ENCODE assay signal across 9 cellular contexts in genomic region chr19:55546822-55547614, GRCh38. TPM values are rescaled to one million over a fixed set of nuclear protein-coding genes. Genes with fewer than 3 reads are reported as not detected.
DNase-seq lines count a peak whose midpoint lies in the region; ATAC-seq and TF ChIP-seq lines count a peak whose summit lies in the region.
"Had no signal": no experiment of that assay in that cellular context is flagged by ENCODE, and none has a peak within 500 bp of the region (broad histone marks: within the 10 kb centered on the region; RNA-seq: fewer than 3 reads in every experiment).

No MANE protein-coding gene starts in this region.

- peaks cover 61 to 79% (median 74%) of the 10 kb centered on the region in 10 experiments for H3K4me1 ChIP-seq in BLaER1 treated with 17β-estradiol and CSF1 and Interleukin-3, amounts not matched to agents 10 nM and 100 nM
- H3K4me1 ChIP-seq in PC-9 (replicated peaks; ENCODE audit: insufficient read depth): peaks cover 77% of the 10 kb centered on the region
- peaks cover 25% of the 10 kb centered on the region for H3K4me1 ChIP-seq in osteoblast (ENCODE audit: insufficient read depth, low read length)

- H3K27ac ChIP-seq in BLaER1 treated with 17β-estradiol and CSF1 and Interleukin-3, amounts not matched to agents 10 nM and 100 nM: peak overlapping the region; percentile 74 to 98 (median 83)
- H3K27ac ChIP-seq in PC-9 (peak overlapping the region; percentile 96), osteoblast (ENCODE audit: low read depth, low read length) (peak overlapping the region; percentile 84)

- peaks cover 60% of the 10 kb centered on the region for H3F3A ChIP-seq in PC-9 (ENCODE audit: insufficient read depth, low read depth)

- no peak overlapping the region for H3K27ac Mint-ChIP-seq in activated T-helper 1 cell treated with anti-CD3 and anti-CD28 coated beads, Interleukin-12 subunit alpha, Interleukin-12 subunit beta, Interleukin-2, Interleukin-4 antibody, amounts not matched to agents 30 ng/mL and 10 ng/mL and 1 ng/mL, durations not matched to agents 14 hours and 24 hours and 36 hours
- peak overlapping the region in 1 of 10 donors; percentile 38 for H3K27ac Mint-ChIP-seq in naive thymus-derived CD8-positive, alpha-beta T cell

- H3K4me3 ChIP-seq in BLaER1 treated with 17β-estradiol and CSF1 and Interleukin-3, amounts not matched to agents 10 nM and 100 nM: peak overlapping the region; percentile 10 to 53 (median 32); a peak in 15 of 20 replicates
- H3K4me3 ChIP-seq in PC-9 (peak overlapping the region; percentile 45; the same call in 1 of the 2 replicates), fibroblast of pulmonary artery (replicated peaks; ENCODE audit: low read depth, low read length) (no peak overlapping the region), osteoblast (ENCODE audit: insufficient read depth, low read length) (peak overlapping the region; percentile 16)

- H3K4me3 Mint-ChIP-seq in activated T-helper 1 cell treated with anti-CD3 and anti-CD28 coated beads, Interleukin-12 subunit alpha, Interleukin-12 subunit beta, Interleukin-2, Interleukin-4 antibody, amounts not matched to agents 30 ng/mL and 10 ng/mL and 1 ng/mL, durations not matched to agents 14 hours and 24 hours and 36 hours: no peak overlapping the region
- no peak overlapping the region for H3K4me3 Mint-ChIP-seq in naive thymus-derived CD8-positive, alpha-beta T cell

- H3K9me3 ChIP-seq in BLaER1 treated with 17β-estradiol and CSF1 and Interleukin-3, amounts not matched to agents 10 nM and 100 nM (replicated peaks in 1 of 11): no peaks in the 10 kb centered on the region
- H3K9me3 ChIP-seq in PC-9 (ENCODE audit: insufficient read depth, low read depth) (no peaks in the 10 kb centered on the region), osteoblast (ENCODE audit: low read depth, low read length) (no peaks in the 10 kb centered on the region)

- intact Hi-C loops in PC-9 (cut with micrococcal nuclease; ENCODE audit: unreplicated experiment): loop anchor here (1.0 to 5.0 kb wide), 6 partner anchors 21 to 70 kb away; partner anchors contain the start of genes FIZ1, ZNF579, ZNF628 and ZNF865
- intact Hi-C loops in activated T-helper 1 cell treated with anti-CD3 and anti-CD28 coated beads, Interleukin-12 subunit alpha, Interleukin-12 subunit beta, Interleukin-2, Interleukin-4 antibody, amounts not matched to agents 30 ng/mL and 10 ng/mL and 1 ng/mL, durations not matched to agents 14 hours and 24 hours and 36 hours (cut with micrococcal nuclease): no loop called here

- H3K36me3 Mint-ChIP-seq in activated T-helper 1 cell treated with anti-CD3 and anti-CD28 coated beads, Interleukin-12 subunit alpha, Interleukin-12 subunit beta, Interleukin-2, Interleukin-4 antibody, amounts not matched to agents 30 ng/mL and 10 ng/mL and 1 ng/mL, durations not matched to agents 14 hours and 24 hours and 36 hours (ENCODE audit: low read depth): no peaks in the 10 kb centered on the region
- no peaks in the 10 kb centered on the region for H3K36me3 Mint-ChIP-seq in naive thymus-derived CD8-positive, alpha-beta T cell

- peak; percentile 81 to 83 for DNase-seq in PC-9
- DNase-seq in fibroblast of pulmonary artery (ENCODE audit: low read depth): peak; percentile 77
- DNase-seq in osteoblast (ENCODE audit: insufficient read length, low spot score, missing footprints): peak; percentile 97
- DNase-seq in activated T-helper 1 cell treated with anti-CD3 and anti-CD28 coated beads, Interleukin-12 subunit alpha, Interleukin-12 subunit beta, Interleukin-2, Interleukin-4 antibody, amounts not matched to agents 30 ng/mL and 10 ng/mL and 1 ng/mL, durations not matched to agents 14 hours and 24 hours and 36 hours (ENCODE audit: low spot score): no peak
- no peak for DNase-seq in naive thymus-derived CD8-positive, alpha-beta T cell
- DNase-seq: activated CD4-positive, alpha-beta T cell treated with anti-CD3 and anti-CD28 coated beads for 4 hours had no signal

- H2AFZ ChIP-seq in PC-9 (peak overlapping the region; percentile 35; the same call in 1 of the 2 replicates), osteoblast (ENCODE audit: low read length) (no peak overlapping the region)

- peak overlapping the region; percentile 48 to 84 (median 71) for H3K9ac ChIP-seq in BLaER1 treated with 17β-estradiol and CSF1 and Interleukin-3, amounts not matched to agents 10 nM and 100 nM

- H3K27me3 ChIP-seq in BLaER1 treated with 17β-estradiol and CSF1 and Interleukin-3, amounts not matched to agents 10 nM and 100 nM: no peaks in the 10 kb centered on the region
- H3K27me3 ChIP-seq in PC-9 (ENCODE audit: insufficient read depth, low read depth): no peaks in the 10 kb centered on the region
- no peaks in the 10 kb centered on the region for H3K27me3 ChIP-seq in osteoblast (ENCODE audit: insufficient read depth, low read length)

- H3K9me3 Mint-ChIP-seq in activated T-helper 1 cell treated with anti-CD3 and anti-CD28 coated beads, Interleukin-12 subunit alpha, Interleukin-12 subunit beta, Interleukin-2, Interleukin-4 antibody, amounts not matched to agents 30 ng/mL and 10 ng/mL and 1 ng/mL, durations not matched to agents 14 hours and 24 hours and 36 hours: peaks cover 4% of the 10 kb centered on the region
- peaks cover 0 to 10% (median 0%) of the 10 kb centered on the region in 9 donors for H3K9me3 Mint-ChIP-seq in naive thymus-derived CD8-positive, alpha-beta T cell

- H3K9me2 ChIP-seq in PC-9 (ENCODE audit: insufficient read depth): no peaks in the 10 kb centered on the region

- no peak for TF ChIP-seq CTCF in PC-9 (conservative IDR thresholded peaks at IDR 0.05)
- no peak for TF ChIP-seq CTCF in fibroblast of pulmonary artery (IDR thresholded peaks at IDR 0.05; ENCODE audit: low read length, missing control alignments)
- TF ChIP-seq CTCF in osteoblast (IDR thresholded peaks at IDR 0.05; ENCODE audit: extremely low read depth, low read depth, low read length): no peak

- peak overlapping the region; percentile 83 to 98 (median 91) for H3K4me2 ChIP-seq in BLaER1 treated with 17β-estradiol and CSF1 and Interleukin-3, amounts not matched to agents 10 nM and 100 nM
- H3K4me2 ChIP-seq in PC-9 (peak overlapping the region; percentile 77), osteoblast (ENCODE audit: insufficient read depth, low read length) (peak overlapping the region; percentile 65)

- H3K4me1 Mint-ChIP-seq in activated T-helper 1 cell treated with anti-CD3 and anti-CD28 coated beads, Interleukin-12 subunit alpha, Interleukin-12 subunit beta, Interleukin-2, Interleukin-4 antibody, amounts not matched to agents 30 ng/mL and 10 ng/mL and 1 ng/mL, durations not matched to agents 14 hours and 24 hours and 36 hours (ENCODE audit: low read depth): peaks cover 5% of the 10 kb centered on the region
- H3K4me1 Mint-ChIP-seq in naive thymus-derived CD8-positive, alpha-beta T cell: peaks cover 0 to 6% (median 4%) of the 10 kb centered on the region in 4 donors

- BruUV-seq in PC-9 (replicated peaks; lab: Mats Ljungman, UMichigan): no TSS peak

- no peaks in the 10 kb centered on the region for H4K20me1 ChIP-seq in BLaER1 treated with 17β-estradiol and CSF1 and Interleukin-3, amounts not matched to agents 10 nM and 100 nM
- no peaks in the 10 kb centered on the region for H4K20me1 ChIP-seq in PC-9 (ENCODE audit: insufficient read depth)
- no peaks in the 10 kb centered on the region for H4K20me1 ChIP-seq in osteoblast (ENCODE audit: insufficient read depth, low read length)

- H3K27me3 Mint-ChIP-seq in activated T-helper 1 cell treated with anti-CD3 and anti-CD28 coated beads, Interleukin-12 subunit alpha, Interleukin-12 subunit beta, Interleukin-2, Interleukin-4 antibody, amounts not matched to agents 30 ng/mL and 10 ng/mL and 1 ng/mL, durations not matched to agents 14 hours and 24 hours and 36 hours (ENCODE audit: insufficient read depth): peaks cover 8% of the 10 kb centered on the region
- peaks cover 3 to 39% (median 34%) of the 10 kb centered on the region in 5 donors for H3K27me3 Mint-ChIP-seq in naive thymus-derived CD8-positive, alpha-beta T cell

- no peak for ATAC-seq in naive thymus-derived CD8-positive, alpha-beta T cell
- ATAC-seq in GM21515 (IDR thresholded peaks at IDR 0.05; ENCODE audit: unreplicated experiment): no peak
- no peak for ATAC-seq in GM19351 (IDR thresholded peaks at IDR 0.05; ENCODE audit: unreplicated experiment)

- H3K79me2 ChIP-seq in PC-9 (ENCODE audit: low read depth) (peaks cover 7% of the 10 kb centered on the region; the same call in 1 of the 2 replicates), osteoblast (ENCODE audit: insufficient read depth, low read length) (no peaks in the 10 kb centered on the region)

- CTCF ChIA-PET in PC-9 (lab: Charles Lee): interaction anchor here (0.5 to 1.4 kb wide), 3 partner anchors 26 to 1886 kb away, joined by 3 to 11 read pairs (median 5); no protein-coding TSS in a partner anchor

- POLR2A ChIA-PET in PC-9 (lab: Charles Lee; ENCODE audit: unreplicated experiment): interaction anchor here (0.6 to 1.4 kb wide), 16 partner anchors 11 to 1374 kb away, joined by 3 to 44 read pairs (median 10); partner anchors contain the start of genes FIZ1, TMC4, UBE2S and ZNF579
- POLR2A ChIA-PET in naive thymus-derived CD8-positive, alpha-beta T cell (lab: Charles Lee): no interaction called here

- no peaks in the 10 kb centered on the region for H3K36me3 ChIP-seq in BLaER1 treated with 17β-estradiol and CSF1 and Interleukin-3, amounts not matched to agents 10 nM and 100 nM
- no peaks in the 10 kb centered on the region for H3K36me3 ChIP-seq in PC-9 (ENCODE audit: low read depth)
- no peaks in the 10 kb centered on the region for H3K36me3 ChIP-seq in osteoblast (ENCODE audit: insufficient read depth, low read length)

RNA-seq across cellular contexts. Expression of gene SBK3, which starts 1.7 kb away (rescaled TPM):
- total RNA-seq in PC-9 (2021) (41.4 and 45.0 TPM in 2 replicates), osteoblast (not detected in 2 replicates)
- not detected in 2 replicates for total RNA-seq in activated T-helper 1 cell treated with anti-CD3 and anti-CD28 coated beads, Interleukin-12 subunit alpha, Interleukin-12 subunit beta, Interleukin-2, Interleukin-4 antibody, amounts not matched to agents 30 ng/mL and 10 ng/mL and 1 ng/mL, durations not matched to agents 14 hours and 24 hours and 36 hours
- not detected for total RNA-seq in naive thymus-derived CD8-positive, alpha-beta T cell
- not detected for polyA plus RNA-seq in naive thymus-derived CD8-positive, alpha-beta T cell

RNA-seq across cellular contexts. Expression of gene SBK2, which starts 10.1 kb away (rescaled TPM):
- 3.5 and 3.9 TPM in 2 replicates for total RNA-seq in PC-9 (2021)
- total RNA-seq in osteoblast: not detected in 2 replicates
- not detected in 2 replicates for total RNA-seq in activated T-helper 1 cell treated with anti-CD3 and anti-CD28 coated beads, Interleukin-12 subunit alpha, Interleukin-12 subunit beta, Interleukin-2, Interleukin-4 antibody, amounts not matched to agents 30 ng/mL and 10 ng/mL and 1 ng/mL, durations not matched to agents 14 hours and 24 hours and 36 hours
- total RNA-seq in naive thymus-derived CD8-positive, alpha-beta T cell: not detected
- polyA plus RNA-seq in naive thymus-derived CD8-positive, alpha-beta T cell: not detected

RNA-seq across cellular contexts. Expression of gene ZNF579, which starts 33.6 kb away (rescaled TPM):
- total RNA-seq in PC-9 (2021) (49.0 TPM in 2 replicates), osteoblast (6.9 and 7.4 TPM in 2 replicates)
- total RNA-seq in activated T-helper 1 cell treated with anti-CD3 and anti-CD28 coated beads, Interleukin-12 subunit alpha, Interleukin-12 subunit beta, Interleukin-2, Interleukin-4 antibody, amounts not matched to agents 30 ng/mL and 10 ng/mL and 1 ng/mL, durations not matched to agents 14 hours and 24 hours and 36 hours: 10.2 and 11.7 TPM in 2 replicates
- 10 to 100 TPM in 1 of 2 experiments, 1 to 10 TPM in 1; 9.8 to 10.2 TPM for total RNA-seq in naive thymus-derived CD8-positive, alpha-beta T cell
- polyA plus RNA-seq in naive thymus-derived CD8-positive, alpha-beta T cell: under 1 TPM; 0.16 to 0.39 (median 0.20) TPM

RNA-seq across cellular contexts. Expression of gene FIZ1, which starts 52.3 kb away (rescaled TPM):
- total RNA-seq in PC-9 (2021) (25.2 and 25.4 TPM in 2 replicates), osteoblast (2.9 and 3.6 TPM in 2 replicates)
- 24.2 and 24.7 TPM in 2 replicates for total RNA-seq in activated T-helper 1 cell treated with anti-CD3 and anti-CD28 coated beads, Interleukin-12 subunit alpha, Interleukin-12 subunit beta, Interleukin-2, Interleukin-4 antibody, amounts not matched to agents 30 ng/mL and 10 ng/mL and 1 ng/mL, durations not matched to agents 14 hours and 24 hours and 36 hours
- total RNA-seq in naive thymus-derived CD8-positive, alpha-beta T cell: 10 to 100 TPM; 19.0 to 22.0 TPM
- 1 to 10 TPM; 2.8 to 5.4 (median 3.4) TPM for polyA plus RNA-seq in naive thymus-derived CD8-positive, alpha-beta T cell

RNA-seq across cellular contexts. Expression of gene ZNF524, which starts 53.1 kb away (rescaled TPM):
- 30.0 and 37.0 TPM in 2 replicates for total RNA-seq in PC-9 (2021)
- total RNA-seq in osteoblast: 11.2 TPM in 2 replicates
- 20.0 and 22.9 TPM in 2 replicates for total RNA-seq in activated T-helper 1 cell treated with anti-CD3 and anti-CD28 coated beads, Interleukin-12 subunit alpha, Interleukin-12 subunit beta, Interleukin-2, Interleukin-4 antibody, amounts not matched to agents 30 ng/mL and 10 ng/mL and 1 ng/mL, durations not matched to agents 14 hours and 24 hours and 36 hours
- total RNA-seq in naive thymus-derived CD8-positive, alpha-beta T cell: 10 to 100 TPM; 19.1 to 20.7 TPM
- 10 to 100 TPM; 21.5 to 31.6 (median 23.6) TPM for polyA plus RNA-seq in naive thymus-derived CD8-positive, alpha-beta T cell

Comparison
In these comparisons a context has a peak if more than half of its experiments do, and no peak if none do; other contexts are left out.
1. DNase-seq: peak in PC-9 (2 of 2), fibroblast of pulmonary artery (single experiment) and osteoblast (single experiment); none in activated T-helper 1 cell treated with anti-CD3 and anti-CD28 coated beads, Interleukin-12 subunit alpha, Interleukin-12 subunit beta, Interleukin-2, Interleukin-4 antibody, amounts not matched to agents 30 ng/mL and 10 ng/mL and 1 ng/mL, durations not matched to agents 14 hours and 24 hours and 36 hours (single experiment) and naive thymus-derived CD8-positive, alpha-beta T cell (0 of 10).
2. RNA of gene SBK3, which starts 1.7 kb away (total RNA-seq): 41.4 to 45.0 TPM in PC-9; not detected in osteoblast, not detected in activated T-helper 1 cell treated with anti-CD3 and anti-CD28 coated beads, Interleukin-12 subunit alpha, Interleukin-12 subunit beta, Interleukin-2, Interleukin-4 antibody, amounts not matched to agents 30 ng/mL and 10 ng/mL and 1 ng/mL, durations not matched to agents 14 hours and 24 hours and 36 hours and not detected in naive thymus-derived CD8-positive, alpha-beta T cell; every median in the first group is over 10 times any median in the second.
3. Peak in every context shown above with its lines, with median percentiles within 50 percentile points of each other: H3K27ac ChIP-seq and H3K4me2 ChIP-seq.